10 cellular contexts compared by ENCODE assay signal in genomic region chr5:139638736-139639618, GRCh38. TPM values are rescaled to one million over a fixed set of nuclear protein-coding genes. Genes with fewer than 3 reads are reported as not detected.
DNase-seq lines count a peak whose midpoint lies in the region; ATAC-seq, FAIRE-seq and TF ChIP-seq lines count a peak whose summit lies in the region.
"Had no signal": no experiment of that assay in that cellular context is flagged by ENCODE, and none has a peak within 500 bp of the region (broad histone marks: within the 10 kb centered on the region; RNA-seq: fewer than 3 reads in every experiment).

No MANE protein-coding gene starts in this region.

- no peak for TF ChIP-seq CTCF in prostate gland (IDR thresholded peaks at IDR 0.05)

- WGBS in prostate gland: 69% methylated on average over 12 of the region's 12 CpGs

- intact Hi-C loops in prostate gland (cut with DNase I): no loop called here
- intact Hi-C loops in activated T-helper 2 cell treated with anti-CD3 and anti-CD28 coated beads, Interferon-gamma antibody, Interleukin-2, Interleukin-4, amounts not matched to agents 10 μg/mL and 5 μg/mL and 100 μg/mL, durations not matched to agents 14 hours and 24 hours and 36 hours (cut with micrococcal nuclease): loop anchor here (5.0 to 10.0 kb wide), 2 partner anchors 73 to 224 kb away; no protein-coding TSS in a partner anchor

- H3K4me3 Mint-ChIP-seq in activated T-helper 2 cell treated with anti-CD3 and anti-CD28 coated beads, Interferon-gamma antibody, Interleukin-2, Interleukin-4, amounts not matched to agents 10 μg/mL and 5 μg/mL and 100 μg/mL, durations not matched to agents 14 hours and 24 hours and 36 hours (ENCODE audit: low read depth): no peak overlapping the region

- no peak overlapping the region for H3K4me3 ChIP-seq in prostate gland

- peak overlapping the region; percentile 55 for H3K27ac ChIP-seq in epithelial cell of prostate
- H3K27ac ChIP-seq in prostate gland: peak overlapping the region; percentile 87 to 92

- ATAC-seq in HG03565 (IDR thresholded peaks at IDR 0.05; ENCODE audit: unreplicated experiment): no peak
- no peak for ATAC-seq in GM21529 (IDR thresholded peaks at IDR 0.05; ENCODE audit: unreplicated experiment)

- H3K4me1 Mint-ChIP-seq in activated T-helper 2 cell treated with anti-CD3 and anti-CD28 coated beads, Interferon-gamma antibody, Interleukin-2, Interleukin-4, amounts not matched to agents 10 μg/mL and 5 μg/mL and 100 μg/mL, durations not matched to agents 14 hours and 24 hours and 36 hours (ENCODE audit: low read depth): peaks cover 27% of the 10 kb centered on the region

- peak overlapping the region; percentile 45; the same call in 1 of the 2 replicates for H3K9ac ChIP-seq in ES-I3 (ENCODE audit: low read depth, low read length)

- H3K36me3 Mint-ChIP-seq in activated T-helper 2 cell treated with anti-CD3 and anti-CD28 coated beads, Interferon-gamma antibody, Interleukin-2, Interleukin-4, amounts not matched to agents 10 μg/mL and 5 μg/mL and 100 μg/mL, durations not matched to agents 14 hours and 24 hours and 36 hours (ENCODE audit: low read depth): peaks cover 20% of the 10 kb centered on the region

- H3K4me1 ChIP-seq in ES-I3 (ENCODE audit: insufficient read depth, low read length) (peaks cover 57% of the 10 kb centered on the region), prostate gland (replicated peaks) (peaks cover 36% of the 10 kb centered on the region)

- no peaks in the 10 kb centered on the region for H3K27me3 ChIP-seq in prostate gland (replicated peaks; ENCODE audit: insufficient read depth)

- no peaks in the 10 kb centered on the region for H3K27me3 Mint-ChIP-seq in activated T-helper 2 cell treated with anti-CD3 and anti-CD28 coated beads, Interferon-gamma antibody, Interleukin-2, Interleukin-4, amounts not matched to agents 10 μg/mL and 5 μg/mL and 100 μg/mL, durations not matched to agents 14 hours and 24 hours and 36 hours (ENCODE audit: low read depth)

- TF ChIP-seq POLR2A in prostate gland (IDR thresholded peaks at IDR 0.05): no peak
- no peak for TF ChIP-seq POLR2A in GM12891 (IDR thresholded peaks at IDR 0.05; ENCODE audit: low read depth, low read length)

- no peaks in the 10 kb centered on the region for H3K9me3 ChIP-seq in ES-I3 (ENCODE audit: control insufficient read depth, insufficient read depth, low read length)
- H3K9me3 ChIP-seq in prostate gland: no peaks in the 10 kb centered on the region

- H3K9me3 Mint-ChIP-seq in activated T-helper 2 cell treated with anti-CD3 and anti-CD28 coated beads, Interferon-gamma antibody, Interleukin-2, Interleukin-4, amounts not matched to agents 10 μg/mL and 5 μg/mL and 100 μg/mL, durations not matched to agents 14 hours and 24 hours and 36 hours: no peaks in the 10 kb centered on the region

- H3K36me3 ChIP-seq in ES-I3 (ENCODE audit: insufficient read depth, low read length) (no peaks in the 10 kb centered on the region), prostate gland (no peaks in the 10 kb centered on the region)

- no peak for FAIRE-seq in GM12891 (lab: Jason Lieb, UNC)
- FAIRE-seq: bronchial epithelial cell had no signal

- H3K27ac Mint-ChIP-seq in activated T-helper 2 cell treated with anti-CD3 and anti-CD28 coated beads, Interferon-gamma antibody, Interleukin-2, Interleukin-4, amounts not matched to agents 10 μg/mL and 5 μg/mL and 100 μg/mL, durations not matched to agents 14 hours and 24 hours and 36 hours: no peak overlapping the region

- DNase-seq in NCI-H526 (lab: John Stamatoyannopoulos, UW) (peak; percentile 77 to 89), epithelial cell of prostate (ENCODE audit: low read depth, low spot score) (no peak), prostate gland (ENCODE audit: low spot score) (no peak), GM12891 (ENCODE audit: insufficient read length, low spot score) (no peak)
- no peak for DNase-seq in activated T-helper 2 cell treated with anti-CD3 and anti-CD28 coated beads, Interferon-gamma antibody, Interleukin-2, Interleukin-4, amounts not matched to agents 10 μg/mL and 5 μg/mL and 100 μg/mL, durations not matched to agents 14 hours and 24 hours and 36 hours (ENCODE audit: low spot score)
- DNase-seq: NCI-H748 treated with DMSO at 0.1 percent for 48 hours had no signal

TF ChIP-seq in GM12891, 5 proteins besides CTCF, POLR2A, EP300 and RAD21:
- no peak for TF ChIP-seq TAF1 (IDR thresholded peaks at IDR 0.05; ENCODE audit: low read depth, low read length)
- no peak for TF ChIP-seq POU2F2 (IDR thresholded peaks at IDR 0.05; ENCODE audit: low read depth, low read length)
- no peak for TF ChIP-seq POLR2AphosphoS5 (IDR thresholded peaks at IDR 0.05; ENCODE audit: low read depth, low read length)
- no peak for TF ChIP-seq SPI1 (IDR thresholded peaks at IDR 0.05; ENCODE audit: low read depth, low read length)
- TF ChIP-seq PAX5 (IDR thresholded peaks at IDR 0.05; ENCODE audit: insufficient read depth, low read length, severe bottlenecking): no peak

RNA-seq across cellular contexts. Expression of gene CXXC5, which starts 9.2 kb away (rescaled TPM):
- total RNA-seq in prostate gland: 10 to 100 TPM; 47.4 to 47.7 TPM
- polyA plus RNA-seq in GM12891 (2012; ENCODE audit: low read depth, missing spikeins): 29.4 TPM
- 1.3 and 2.9 TPM in 2 replicates for total RNA-seq in activated T-helper 2 cell treated with anti-CD3 and anti-CD28 coated beads, Interferon-gamma antibody, Interleukin-2, Interleukin-4, amounts not matched to agents 10 μg/mL and 5 μg/mL and 100 μg/mL, durations not matched to agents 14 hours and 24 hours and 36 hours

Comparison
In these comparisons a context has a peak if more than half of its experiments do, and no peak if none do; other contexts are left out.
1. DNase-seq: peak in NCI-H526 (2 of 2); none in epithelial cell of prostate (single experiment), prostate gland (single experiment), GM12891 (single experiment) and activated T-helper 2 cell treated with anti-CD3 and anti-CD28 coated beads, Interferon-gamma antibody, Interleukin-2, Interleukin-4, amounts not matched to agents 10 μg/mL and 5 μg/mL and 100 μg/mL, durations not matched to agents 14 hours and 24 hours and 36 hours (single experiment).
2. RNA of gene CXXC5, which starts 9.2 kb away (total RNA-seq): 47.4 to 47.7 TPM in prostate gland; 1.3 to 2.9 TPM in activated T-helper 2 cell treated with anti-CD3 and anti-CD28 coated beads, Interferon-gamma antibody, Interleukin-2, Interleukin-4, amounts not matched to agents 10 μg/mL and 5 μg/mL and 100 μg/mL, durations not matched to agents 14 hours and 24 hours and 36 hours; every median in the first group is over 10 times any median in the second.